In the genomic region with DNA sequence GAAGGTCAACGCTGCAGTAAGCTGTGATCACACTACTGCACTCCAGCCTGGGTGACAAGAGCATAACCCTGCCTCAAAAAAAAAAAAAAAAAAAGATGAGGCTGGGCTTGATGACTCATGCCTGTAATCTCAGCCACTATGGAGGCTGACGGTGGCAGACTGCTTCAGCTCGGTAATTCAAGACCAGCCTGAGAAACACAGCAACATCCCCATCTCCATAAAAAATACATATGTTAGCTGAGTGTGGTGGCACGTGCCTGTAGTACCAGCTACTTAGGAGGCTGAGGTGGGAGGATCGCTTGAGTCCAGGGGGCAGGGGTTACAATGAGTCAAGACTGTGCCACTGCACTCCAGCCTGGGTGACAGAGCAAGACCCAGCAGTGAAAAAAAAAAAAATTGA, we compare ENCODE assay signal across 1 cellular context.
TF ChIP-seq lines count a peak whose summit lies in the region.

No MANE protein-coding gene starts in this region.

TF ChIP-seq in endothelial cell of umbilical vein, 7 proteins besides CTCF, POLR2A, EP300 and RAD21 (continued from another document):
- TF ChIP-seq, protein P1, sequence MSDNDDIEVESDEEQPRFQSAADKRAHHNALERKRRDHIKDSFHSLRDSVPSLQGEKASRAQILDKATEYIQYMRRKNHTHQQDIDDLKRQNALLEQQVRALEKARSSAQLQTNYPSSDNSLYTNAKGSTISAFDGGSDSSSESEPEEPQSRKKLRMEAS (IDR thresholded peaks at IDR 0.05; ENCODE audit: insufficient read depth, insufficient read length): no peak
